9 cellular contexts compared by ENCODE assay signal in the genomic region with DNA sequence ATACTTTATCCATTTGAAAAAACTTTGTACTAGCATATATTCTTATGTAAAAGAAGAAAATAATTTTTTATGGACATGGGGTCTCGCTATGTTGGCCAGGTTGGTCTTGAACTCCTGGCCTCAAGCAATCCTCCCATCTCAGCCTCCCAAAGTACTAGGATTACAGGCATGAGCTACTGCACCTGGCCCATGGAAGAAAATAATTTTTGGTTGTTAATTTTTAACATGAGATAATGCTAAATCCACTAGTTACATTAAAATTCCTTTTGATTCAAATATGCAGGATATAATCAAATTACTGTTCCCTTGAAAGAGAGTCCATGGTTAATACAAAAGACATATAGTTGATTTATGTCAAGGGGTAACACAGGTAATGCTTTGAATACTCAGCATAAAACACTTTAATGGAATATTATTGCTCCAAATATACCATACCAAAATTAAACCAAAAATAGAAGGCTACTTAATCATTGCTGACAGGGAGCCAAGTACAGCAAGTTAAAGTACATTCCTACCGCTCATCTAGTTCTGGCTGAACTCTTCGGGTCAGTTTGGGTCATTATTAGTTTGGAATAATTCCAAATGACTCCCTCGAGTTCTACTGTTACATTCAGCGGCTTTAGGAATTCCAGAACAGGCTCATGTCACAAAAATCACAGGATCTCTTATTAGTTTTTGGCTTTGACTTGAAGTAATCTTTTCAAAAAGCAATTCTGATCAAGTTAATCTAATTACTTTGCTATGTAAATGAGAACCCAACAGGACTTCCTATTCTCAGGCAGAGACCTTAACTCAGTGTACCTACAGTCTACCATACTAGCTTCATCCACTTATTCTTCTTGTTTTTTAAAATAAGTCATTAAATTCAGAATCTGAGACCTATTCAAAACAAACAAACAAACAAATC. TPM values are rescaled to one million over a fixed set of nuclear protein-coding genes. Genes with fewer than 3 reads are reported as not detected.
DNase-seq lines count a peak whose midpoint lies in the region; ATAC-seq and TF ChIP-seq lines count a peak whose summit lies in the region.
"Had no signal": no experiment of that assay in that cellular context is flagged by ENCODE, and none has a peak within 500 bp of the region (broad histone marks: within the 10 kb centered on the region; RNA-seq: fewer than 3 reads in every experiment).

No MANE protein-coding gene starts in this region.

- peak overlapping the region; percentile 90 for H3K27ac Mint-ChIP-seq in mesothelial cell of epicardium

- no peak for ATAC-seq in GM21717 (IDR thresholded peaks at IDR 0.05; ENCODE audit: unreplicated experiment)
- ATAC-seq in HG03457 (IDR thresholded peaks at IDR 0.05; ENCODE audit: unreplicated experiment), result no peak
- ATAC-seq in GM18517 (IDR thresholded peaks at IDR 0.05; ENCODE audit: unreplicated experiment), result no peak

- H3K4me1 Mint-ChIP-seq in mesothelial cell of epicardium, result peaks cover 53% of the 10 kb centered on the region

- peaks cover 13% of the 10 kb centered on the region for H3K36me3 Mint-ChIP-seq in mesothelial cell of epicardium

- H3K9me3 Mint-ChIP-seq in mesothelial cell of epicardium, result peaks cover 4% of the 10 kb centered on the region

- H3K27ac ChIP-seq in 22Rv1, result peak overlapping the region; percentile 44

- H3K4me3 Mint-ChIP-seq in mesothelial cell of epicardium, result peak overlapping the region; percentile 27

- no peaks in the 10 kb centered on the region for H3K27me3 Mint-ChIP-seq in mesothelial cell of epicardium (ENCODE audit: low read depth)

- no peak for TF ChIP-seq CTCF in 22Rv1 (IDR thresholded peaks at IDR 0.05)
- TF ChIP-seq CTCF in mesothelial cell of epicardium (IDR thresholded peaks at IDR 0.05; ENCODE audit: unreplicated experiment), result no peak

- DNase-seq in HT-29 (ENCODE audit: low spot score), result peak; percentile 35
- DNase-seq in dedifferentiated amniotic fluid mesenchymal stem cell (ENCODE audit: extremely low spot score), result peak; percentile 48
- no peak for DNase-seq in mesothelial cell of epicardium (ENCODE audit: low spot score in 2 of 2, unreplicated experiment in 2 of 2)
- no peak for DNase-seq in iPS-NIHi11 (ENCODE audit: low spot score)
- DNase-seq: COR-L47 had no signal

RNA-seq across cellular contexts. Expression of gene SOS2, which starts 6.1 kb away (rescaled TPM):
- total RNA-seq in HT-29 (2014; rRNA removed; shearing (Covaris generic)), result 2.4 and 5.1 TPM in 2 replicates
- 43.6 to 47.0 TPM (median 45.7 TPM) in 3 replicates for total RNA-seq in mesothelial cell of epicardium

Comparison
In these comparisons a context has a peak if more than half of its experiments do, and no peak if none do; other contexts are left out.
1. DNase-seq: peak in HT-29 (single experiment) and dedifferentiated amniotic fluid mesenchymal stem cell (single experiment); none in mesothelial cell of epicardium (0 of 2) and iPS-NIHi11 (single experiment).